1 cellular context compared by ENCODE assay signal in the genomic region with DNA sequence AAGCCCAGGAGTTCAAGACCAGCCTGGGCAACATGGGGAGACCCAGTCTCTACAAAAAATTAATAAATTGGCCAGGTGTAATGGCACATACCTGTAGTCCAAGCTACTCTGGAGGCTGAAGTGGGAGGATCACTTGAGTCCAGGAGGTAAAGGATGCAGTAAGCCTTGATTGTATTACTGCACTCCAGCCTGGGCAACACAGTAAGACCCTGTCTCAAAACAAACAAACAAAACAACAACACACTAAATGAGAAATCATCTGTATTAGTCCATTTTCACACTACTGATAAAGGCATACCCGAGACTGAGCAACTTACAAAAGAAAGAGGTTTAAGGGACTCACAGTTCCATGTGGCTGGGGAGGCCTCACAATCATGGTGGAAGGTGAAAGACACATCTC.
TF ChIP-seq lines count a peak whose summit lies in the region.

No MANE protein-coding gene starts in this region.

TF ChIP-seq in IMR-90, 13 proteins besides CTCF, POLR2A, EP300 and RAD21 (continued from another document):
- TF ChIP-seq, protein P1, sequence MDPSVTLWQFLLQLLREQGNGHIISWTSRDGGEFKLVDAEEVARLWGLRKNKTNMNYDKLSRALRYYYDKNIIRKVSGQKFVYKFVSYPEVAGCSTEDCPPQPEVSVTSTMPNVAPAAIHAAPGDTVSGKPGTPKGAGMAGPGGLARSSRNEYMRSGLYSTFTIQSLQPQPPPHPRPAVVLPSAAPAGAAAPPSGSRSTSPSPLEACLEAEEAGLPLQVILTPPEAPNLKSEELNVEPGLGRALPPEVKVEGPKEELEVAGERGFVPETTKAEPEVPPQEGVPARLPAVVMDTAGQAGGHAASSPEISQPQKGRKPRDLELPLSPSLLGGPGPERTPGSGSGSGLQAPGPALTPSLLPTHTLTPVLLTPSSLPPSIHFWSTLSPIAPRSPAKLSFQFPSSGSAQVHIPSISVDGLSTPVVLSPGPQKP (IDR thresholded peaks at IDR 0.05; ENCODE audit: borderline replicate concordance, low read depth, low read length), result no peak
- TF ChIP-seq MAZ (IDR thresholded peaks at IDR 0.05; ENCODE audit: borderline replicate concordance, low read depth, low read length), result no peak
- TF ChIP-seq, protein P2, sequence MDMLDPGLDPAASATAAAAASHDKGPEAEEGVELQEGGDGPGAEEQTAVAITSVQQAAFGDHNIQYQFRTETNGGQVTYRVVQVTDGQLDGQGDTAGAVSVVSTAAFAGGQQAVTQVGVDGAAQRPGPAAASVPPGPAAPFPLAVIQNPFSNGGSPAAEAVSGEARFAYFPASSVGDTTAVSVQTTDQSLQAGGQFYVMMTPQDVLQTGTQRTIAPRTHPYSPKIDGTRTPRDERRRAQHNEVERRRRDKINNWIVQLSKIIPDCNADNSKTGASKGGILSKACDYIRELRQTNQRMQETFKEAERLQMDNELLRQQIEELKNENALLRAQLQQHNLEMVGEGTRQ (IDR thresholded peaks at IDR 0.05; ENCODE audit: low read depth, low read length), result no peak
- no peak for TF ChIP-seq CHD1 (IDR thresholded peaks at IDR 0.05; ENCODE audit: low read depth, low read length)
- TF ChIP-seq SMC3 (IDR thresholded peaks at IDR 0.05; ENCODE audit: low read depth, low read length), result no peak
- TF ChIP-seq RFX5 (IDR thresholded peaks at IDR 0.05; ENCODE audit: low read depth, low read length), result no peak
- TF ChIP-seq FOS (IDR thresholded peaks at IDR 0.05; ENCODE audit: low read depth, low read length), result no peak
- no peak for TF ChIP-seq BHLHE40 (IDR thresholded peaks at IDR 0.05; ENCODE audit: low read depth, low read length)
- no peak for TF ChIP-seq MAFK (IDR thresholded peaks at IDR 0.05; ENCODE audit: low read depth, low read length)
